ENCODE assay signal across 21 cellular contexts in the genomic region with DNA sequence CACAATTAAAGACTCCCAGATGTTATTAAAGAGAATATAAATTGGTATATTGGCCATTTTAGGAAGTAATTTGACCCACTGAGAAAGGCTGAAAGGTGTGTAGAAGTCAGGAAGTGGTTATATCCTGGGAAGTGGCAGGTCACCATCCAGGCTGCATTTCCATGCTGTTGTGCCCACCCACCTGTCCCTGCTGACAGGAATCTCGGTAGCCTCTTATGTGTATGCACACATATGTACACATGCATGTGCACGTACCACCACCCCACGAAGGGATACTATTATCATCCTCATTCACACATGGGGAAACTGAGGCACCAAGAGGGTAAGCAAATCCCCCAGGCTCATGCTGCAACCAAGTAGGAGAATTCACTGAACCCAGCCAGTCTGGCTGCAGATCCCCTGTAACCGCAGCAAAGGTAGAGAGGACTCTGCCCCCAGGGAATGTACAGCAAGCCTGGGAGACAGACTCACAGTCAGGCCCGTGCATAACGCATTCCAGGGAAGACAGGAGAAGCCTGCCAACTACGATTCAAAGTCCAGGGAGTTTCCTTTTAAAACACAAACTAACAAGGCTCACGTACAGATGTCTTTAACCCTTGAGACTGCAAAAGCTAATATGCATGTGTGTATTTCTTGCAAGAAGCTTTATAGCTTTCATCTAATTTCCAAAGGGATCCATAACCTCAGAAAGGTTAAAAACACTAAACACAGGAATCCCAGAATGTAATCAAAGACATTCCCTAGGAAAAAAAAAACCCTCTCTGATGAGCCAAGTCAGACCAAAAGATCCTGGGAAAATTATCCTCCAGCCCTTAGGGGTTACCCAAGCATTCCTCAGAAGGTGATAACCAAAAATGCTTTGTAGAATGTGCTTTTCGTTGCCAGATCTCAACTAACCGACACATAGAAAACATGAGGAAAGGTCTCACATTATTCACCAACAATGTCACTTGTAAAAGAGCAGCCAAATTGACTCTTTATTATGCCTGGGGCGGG.
DNase-seq lines count a peak whose midpoint lies in the region; ATAC-seq and TF ChIP-seq lines count a peak whose summit lies in the region.
"Had no signal": no experiment of that assay in that cellular context is flagged by ENCODE, and none has a peak within 500 bp of the region (broad histone marks: within the 10 kb centered on the region; RNA-seq: fewer than 3 reads in every experiment).

No MANE protein-coding gene starts in this region.

- CTCF ChIA-PET in HEK293T (lab: Yijun Ruan, JAX): no interaction called here

- DNase-seq in HT-29 (ENCODE audit: low spot score) (peak; percentile 50), astrocyte of the hippocampus (ENCODE audit: low read depth, low spot score) (peak; percentile 68), left lobe of liver (ENCODE audit: low spot score) (peak; percentile 81), posterior vena cava (ENCODE audit: low spot score) (peak; percentile 37), NCI-H446 (lab: John Stamatoyannopoulos, UW) (no peak), HEK293T (ENCODE audit: extremely low spot score) (no peak)
- DNase-seq: ACHN; activated CD4-positive, alpha-beta T cell treated with anti-CD3 and anti-CD28 coated beads, Interleukin-2, amount 50 U/mL, for 4 hours; activated T-cell treated with anti-CD3 and anti-CD28 coated beads, Interleukin-2, amount 50 U/mL, for 1 hour; GOT3; lower lobe of right lung; NCI-H187; NCI-H510A; retina; stimulated activated naive CD4-positive, alpha-beta T cell; T-cell had no signal

- ATAC-seq in left lobe of liver (peak; percentile 65), GM19455 (IDR thresholded peaks at IDR 0.05; ENCODE audit: unreplicated experiment) (no peak), HG03196 (IDR thresholded peaks at IDR 0.05; ENCODE audit: unreplicated experiment) (no peak)
- ATAC-seq: body of pancreas; lower lobe of right lung; natural killer cell treated with Interleukin-12 subunit alpha and Interleukin-12 subunit beta and Interleukin-15 and Interleukin-18, amount 100 ng/mL, for 72 hours; Right ventricle myocardium inferior; T-cell had no signal

- intact Hi-C loops in posterior vena cava (cut with DNase I): no loop called here

- POLR2A ChIA-PET in HEK293T (lab: Yijun Ruan, JAX): no interaction called here

TF ChIP-seq in HEK293T, 16 proteins besides CTCF, POLR2A, EP300 and RAD21:
- TF ChIP-seq, protein P1, sequence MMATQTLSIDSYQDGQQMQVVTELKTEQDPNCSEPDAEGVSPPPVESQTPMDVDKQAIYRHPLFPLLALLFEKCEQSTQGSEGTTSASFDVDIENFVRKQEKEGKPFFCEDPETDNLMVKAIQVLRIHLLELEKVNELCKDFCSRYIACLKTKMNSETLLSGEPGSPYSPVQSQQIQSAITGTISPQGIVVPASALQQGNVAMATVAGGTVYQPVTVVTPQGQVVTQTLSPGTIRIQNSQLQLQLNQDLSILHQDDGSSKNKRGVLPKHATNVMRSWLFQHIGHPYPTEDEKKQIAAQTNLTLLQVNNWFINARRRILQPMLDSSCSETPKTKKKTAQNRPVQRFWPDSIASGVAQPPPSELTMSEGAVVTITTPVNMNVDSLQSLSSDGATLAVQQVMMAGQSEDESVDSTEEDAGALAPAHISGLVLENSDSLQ (IDR thresholded peaks at IDR 0.05): no peak
- TF ChIP-seq FOXK2 (IDR thresholded peaks at IDR 0.05) (no peak), BHLHE40 (IDR thresholded peaks at IDR 0.05; ENCODE audit: borderline replicate concordance) (no peak), ARNT (IDR thresholded peaks at IDR 0.05) (no peak), L3MBTL2 (conservative IDR thresholded peaks at IDR 0.05) (no peak), TARDBP (IDR thresholded peaks at IDR 0.05) (no peak), FOXM1 (IDR thresholded peaks at IDR 0.05; ENCODE audit: borderline replicate concordance) (no peak), SP1 (IDR thresholded peaks at IDR 0.05) (no peak), ELF4 (IDR thresholded peaks at IDR 0.05) (no peak), ZNF384 (IDR thresholded peaks at IDR 0.05) (no peak), CTBP1 (IDR thresholded peaks at IDR 0.05; ENCODE audit: borderline replicate concordance) (no peak), FOXA1 (IDR thresholded peaks at IDR 0.05) (no peak), NFRKB (IDR thresholded peaks at IDR 0.05) (no peak), SUZ12 (IDR thresholded peaks at IDR 0.05) (no peak), HDGF (IDR thresholded peaks at IDR 0.05; ENCODE audit: borderline replicate concordance) (no peak)

Comparison
In these comparisons a context has a peak if more than half of its experiments do, and no peak if none do; other contexts are left out.
1. DNase-seq: peak in HT-29 (single experiment), astrocyte of the hippocampus (single experiment), left lobe of liver (single experiment) and posterior vena cava (single experiment); none in NCI-H446 (0 of 2) and HEK293T (single experiment).